In the genomic region with DNA sequence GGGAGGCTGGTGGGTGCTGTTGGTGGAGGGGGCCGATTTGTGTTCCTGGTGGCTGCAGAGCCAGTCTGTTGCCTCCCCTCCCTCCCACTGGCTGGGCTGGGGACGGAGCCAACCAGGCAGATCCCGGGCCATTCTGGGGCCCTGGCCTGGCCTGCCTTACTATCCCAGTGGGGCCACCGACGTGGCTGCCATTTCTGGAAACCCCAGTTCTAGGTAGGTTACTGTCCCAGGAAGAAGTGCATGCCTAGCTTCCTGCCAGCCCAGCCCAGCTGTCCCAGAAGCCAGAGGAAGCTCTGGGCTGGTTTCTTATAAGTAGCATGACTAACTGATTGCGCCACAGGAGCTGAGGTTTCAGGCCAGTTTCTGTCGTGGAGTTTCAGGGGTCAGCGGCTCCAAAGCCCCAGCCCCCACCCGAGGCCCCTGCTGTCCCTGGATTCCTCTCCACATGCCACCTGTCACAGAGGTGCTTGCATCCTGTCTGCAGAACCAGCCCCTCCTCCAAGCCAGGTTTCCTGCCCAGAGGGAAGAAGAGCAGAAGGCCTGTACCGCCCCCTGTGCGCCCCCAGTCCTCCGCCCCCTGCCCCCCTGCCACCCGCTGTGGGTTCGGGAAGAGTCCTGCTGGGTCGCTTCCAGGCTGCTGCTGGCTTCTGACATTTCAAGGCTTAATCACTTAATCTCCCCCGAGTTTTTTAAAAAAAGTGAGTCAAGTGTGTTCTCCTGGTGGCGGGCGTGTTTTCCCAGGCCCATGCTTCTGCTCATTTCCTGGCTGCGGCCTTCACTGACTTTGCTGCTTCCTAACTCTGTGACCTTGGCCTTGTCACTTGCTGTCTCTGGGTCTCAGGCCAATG, we compare ENCODE assay signal across 1 cellular context.
TF ChIP-seq lines count a peak whose summit lies in the region.

No MANE protein-coding gene starts in this region.

TF ChIP-seq in HepG2, 621 proteins besides CTCF, POLR2A, EP300 and RAD21 (continues in another document):
- TF ChIP-seq, protein P1, sequence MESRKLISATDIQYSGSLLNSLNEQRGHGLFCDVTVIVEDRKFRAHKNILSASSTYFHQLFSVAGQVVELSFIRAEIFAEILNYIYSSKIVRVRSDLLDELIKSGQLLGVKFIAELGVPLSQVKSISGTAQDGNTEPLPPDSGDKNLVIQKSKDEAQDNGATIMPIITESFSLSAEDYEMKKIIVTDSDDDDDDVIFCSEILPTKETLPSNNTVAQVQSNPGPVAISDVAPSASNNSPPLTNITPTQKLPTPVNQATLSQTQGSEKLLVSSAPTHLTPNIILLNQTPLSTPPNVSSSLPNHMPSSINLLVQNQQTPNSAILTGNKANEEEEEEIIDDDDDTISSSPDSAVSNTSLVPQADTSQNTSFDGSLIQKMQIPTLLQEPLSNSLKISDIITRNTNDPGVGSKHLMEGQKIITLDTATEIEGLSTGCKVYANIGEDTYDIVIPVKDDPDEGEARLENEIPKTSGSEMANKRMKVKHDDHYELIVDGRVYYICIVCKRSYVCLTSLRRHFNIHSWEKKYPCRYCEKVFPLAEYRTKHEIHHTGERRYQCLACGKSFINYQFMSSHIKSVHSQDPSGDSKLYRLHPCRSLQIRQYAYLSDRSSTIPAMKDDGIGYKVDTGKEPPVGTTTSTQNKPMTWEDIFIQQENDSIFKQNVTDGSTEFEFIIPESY (CRISPR knock-in tag; IDR thresholded peaks at IDR 0.05) = no peak
- TF ChIP-seq ZNF558 (CRISPR knock-in tag; IDR thresholded peaks at IDR 0.05; ENCODE audit: borderline replicate concordance) = no peak
- TF ChIP-seq, protein P2, sequence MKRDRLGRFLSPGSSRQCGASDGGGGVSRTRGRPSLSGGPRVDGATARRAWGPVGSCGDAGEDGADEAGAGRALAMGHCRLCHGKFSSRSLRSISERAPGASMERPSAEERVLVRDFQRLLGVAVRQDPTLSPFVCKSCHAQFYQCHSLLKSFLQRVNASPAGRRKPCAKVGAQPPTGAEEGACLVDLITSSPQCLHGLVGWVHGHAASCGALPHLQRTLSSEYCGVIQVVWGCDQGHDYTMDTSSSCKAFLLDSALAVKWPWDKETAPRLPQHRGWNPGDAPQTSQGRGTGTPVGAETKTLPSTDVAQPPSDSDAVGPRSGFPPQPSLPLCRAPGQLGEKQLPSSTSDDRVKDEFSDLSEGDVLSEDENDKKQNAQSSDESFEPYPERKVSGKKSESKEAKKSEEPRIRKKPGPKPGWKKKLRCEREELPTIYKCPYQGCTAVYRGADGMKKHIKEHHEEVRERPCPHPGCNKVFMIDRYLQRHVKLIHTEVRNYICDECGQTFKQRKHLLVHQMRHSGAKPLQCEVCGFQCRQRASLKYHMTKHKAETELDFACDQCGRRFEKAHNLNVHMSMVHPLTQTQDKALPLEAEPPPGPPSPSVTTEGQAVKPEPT (CRISPR knock-in tag; IDR thresholded peaks at IDR 0.05; ENCODE audit: low read depth) = no peak
- TF ChIP-seq FLYWCH1 (CRISPR knock-in tag; IDR thresholded peaks at IDR 0.05) = no peak
- TF ChIP-seq ZNF430 (CRISPR knock-in tag; IDR thresholded peaks at IDR 0.05) = no peak
- TF ChIP-seq NFRKB (IDR thresholded peaks at IDR 0.05) = no peak
- TF ChIP-seq ZNF510 (CRISPR knock-in tag; IDR thresholded peaks at IDR 0.05; ENCODE audit: low read depth) = no peak
- no peak for TF ChIP-seq ZNF605 (CRISPR knock-in tag; IDR thresholded peaks at IDR 0.05)
- no peak for TF ChIP-seq ZMAT3 (CRISPR knock-in tag; conservative IDR thresholded peaks at IDR 0.05)
- no peak for TF ChIP-seq SETDB1 (CRISPR knock-in tag; IDR thresholded peaks at IDR 0.05; ENCODE audit: borderline replicate concordance)
- TF ChIP-seq CCAR2 (optimal IDR thresholded peaks at IDR 0.05; ENCODE audit: low read depth, low read length) = no peak
- no peak for TF ChIP-seq ZFP82 (CRISPR knock-in tag; IDR thresholded peaks at IDR 0.05; ENCODE audit: borderline replicate concordance)
- TF ChIP-seq U2AF2 (IDR thresholded peaks at IDR 0.05; ENCODE audit: low read depth, low read length) = no peak
- peak; percentile 14 for TF ChIP-seq ZNF292 (CRISPR knock-in tag; IDR thresholded peaks at IDR 0.05; ENCODE audit: borderline replicate concordance, low read depth)
- TF ChIP-seq ZFP62 (CRISPR knock-in tag; IDR thresholded peaks at IDR 0.05) = no peak
- TF ChIP-seq, protein P3, sequence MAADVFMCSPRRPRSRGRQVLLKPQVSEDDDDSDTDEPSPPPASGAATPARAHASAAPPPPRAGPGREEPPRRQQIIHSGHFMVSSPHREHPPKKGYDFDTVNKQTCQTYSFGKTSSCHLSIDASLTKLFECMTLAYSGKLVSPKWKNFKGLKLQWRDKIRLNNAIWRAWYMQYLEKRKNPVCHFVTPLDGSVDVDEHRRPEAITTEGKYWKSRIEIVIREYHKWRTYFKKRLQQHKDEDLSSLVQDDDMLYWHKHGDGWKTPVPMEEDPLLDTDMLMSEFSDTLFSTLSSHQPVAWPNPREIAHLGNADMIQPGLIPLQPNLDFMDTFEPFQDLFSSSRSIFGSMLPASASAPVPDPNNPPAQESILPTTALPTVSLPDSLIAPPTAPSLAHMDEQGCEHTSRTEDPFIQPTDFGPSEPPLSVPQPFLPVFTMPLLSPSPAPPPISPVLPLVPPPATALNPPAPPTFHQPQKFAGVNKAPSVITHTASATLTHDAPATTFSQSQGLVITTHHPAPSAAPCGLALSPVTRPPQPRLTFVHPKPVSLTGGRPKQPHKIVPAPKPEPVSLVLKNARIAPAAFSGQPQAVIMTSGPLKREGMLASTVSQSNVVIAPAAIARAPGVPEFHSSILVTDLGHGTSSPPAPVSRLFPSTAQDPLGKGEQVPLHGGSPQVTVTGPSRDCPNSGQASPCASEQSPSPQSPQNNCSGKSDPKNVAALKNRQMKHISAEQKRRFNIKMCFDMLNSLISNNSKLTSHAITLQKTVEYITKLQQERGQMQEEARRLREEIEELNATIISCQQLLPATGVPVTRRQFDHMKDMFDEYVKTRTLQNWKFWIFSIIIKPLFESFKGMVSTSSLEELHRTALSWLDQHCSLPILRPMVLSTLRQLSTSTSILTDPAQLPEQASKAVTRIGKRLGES (CRISPR knock-in tag; IDR thresholded peaks at IDR 0.05; ENCODE audit: borderline replicate concordance) = no peak
- TF ChIP-seq KDM6A (CRISPR knock-in tag; IDR thresholded peaks at IDR 0.05; ENCODE audit: low read depth) = no peak
- TF ChIP-seq ZKSCAN5 (CRISPR knock-in tag; IDR thresholded peaks at IDR 0.05) = no peak
- TF ChIP-seq, protein P4, sequence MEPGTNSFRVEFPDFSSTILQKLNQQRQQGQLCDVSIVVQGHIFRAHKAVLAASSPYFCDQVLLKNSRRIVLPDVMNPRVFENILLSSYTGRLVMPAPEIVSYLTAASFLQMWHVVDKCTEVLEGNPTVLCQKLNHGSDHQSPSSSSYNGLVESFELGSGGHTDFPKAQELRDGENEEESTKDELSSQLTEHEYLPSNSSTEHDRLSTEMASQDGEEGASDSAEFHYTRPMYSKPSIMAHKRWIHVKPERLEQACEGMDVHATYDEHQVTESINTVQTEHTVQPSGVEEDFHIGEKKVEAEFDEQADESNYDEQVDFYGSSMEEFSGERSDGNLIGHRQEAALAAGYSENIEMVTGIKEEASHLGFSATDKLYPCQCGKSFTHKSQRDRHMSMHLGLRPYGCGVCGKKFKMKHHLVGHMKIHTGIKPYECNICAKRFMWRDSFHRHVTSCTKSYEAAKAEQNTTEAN (CRISPR knock-in tag; conservative IDR thresholded peaks at IDR 0.05) = no peak
- no peak for TF ChIP-seq ZC3H4 (CRISPR knock-in tag; IDR thresholded peaks at IDR 0.05; ENCODE audit: borderline replicate concordance)
- no peak for TF ChIP-seq HOXA7 (CRISPR knock-in tag; IDR thresholded peaks at IDR 0.05)
- TF ChIP-seq, protein P5, sequence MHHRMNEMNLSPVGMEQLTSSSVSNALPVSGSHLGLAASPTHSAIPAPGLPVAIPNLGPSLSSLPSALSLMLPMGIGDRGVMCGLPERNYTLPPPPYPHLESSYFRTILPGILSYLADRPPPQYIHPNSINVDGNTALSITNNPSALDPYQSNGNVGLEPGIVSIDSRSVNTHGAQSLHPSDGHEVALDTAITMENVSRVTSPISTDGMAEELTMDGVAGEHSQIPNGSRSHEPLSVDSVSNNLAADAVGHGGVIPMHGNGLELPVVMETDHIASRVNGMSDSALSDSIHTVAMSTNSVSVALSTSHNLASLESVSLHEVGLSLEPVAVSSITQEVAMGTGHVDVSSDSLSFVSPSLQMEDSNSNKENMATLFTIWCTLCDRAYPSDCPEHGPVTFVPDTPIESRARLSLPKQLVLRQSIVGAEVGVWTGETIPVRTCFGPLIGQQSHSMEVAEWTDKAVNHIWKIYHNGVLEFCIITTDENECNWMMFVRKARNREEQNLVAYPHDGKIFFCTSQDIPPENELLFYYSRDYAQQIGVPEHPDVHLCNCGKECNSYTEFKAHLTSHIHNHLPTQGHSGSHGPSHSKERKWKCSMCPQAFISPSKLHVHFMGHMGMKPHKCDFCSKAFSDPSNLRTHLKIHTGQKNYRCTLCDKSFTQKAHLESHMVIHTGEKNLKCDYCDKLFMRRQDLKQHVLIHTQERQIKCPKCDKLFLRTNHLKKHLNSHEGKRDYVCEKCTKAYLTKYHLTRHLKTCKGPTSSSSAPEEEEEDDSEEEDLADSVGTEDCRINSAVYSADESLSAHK (CRISPR knock-in tag; IDR thresholded peaks at IDR 0.05; ENCODE audit: borderline replicate concordance) = no peak
- no peak for TF ChIP-seq KAT2B (IDR thresholded peaks at IDR 0.05; ENCODE audit: borderline replicate concordance, low read depth, low read length)
- TF ChIP-seq DR1 (CRISPR knock-in tag; IDR thresholded peaks at IDR 0.05) = no peak
- no peak for TF ChIP-seq ARNT (IDR thresholded peaks at IDR 0.05)
- TF ChIP-seq, protein P6, sequence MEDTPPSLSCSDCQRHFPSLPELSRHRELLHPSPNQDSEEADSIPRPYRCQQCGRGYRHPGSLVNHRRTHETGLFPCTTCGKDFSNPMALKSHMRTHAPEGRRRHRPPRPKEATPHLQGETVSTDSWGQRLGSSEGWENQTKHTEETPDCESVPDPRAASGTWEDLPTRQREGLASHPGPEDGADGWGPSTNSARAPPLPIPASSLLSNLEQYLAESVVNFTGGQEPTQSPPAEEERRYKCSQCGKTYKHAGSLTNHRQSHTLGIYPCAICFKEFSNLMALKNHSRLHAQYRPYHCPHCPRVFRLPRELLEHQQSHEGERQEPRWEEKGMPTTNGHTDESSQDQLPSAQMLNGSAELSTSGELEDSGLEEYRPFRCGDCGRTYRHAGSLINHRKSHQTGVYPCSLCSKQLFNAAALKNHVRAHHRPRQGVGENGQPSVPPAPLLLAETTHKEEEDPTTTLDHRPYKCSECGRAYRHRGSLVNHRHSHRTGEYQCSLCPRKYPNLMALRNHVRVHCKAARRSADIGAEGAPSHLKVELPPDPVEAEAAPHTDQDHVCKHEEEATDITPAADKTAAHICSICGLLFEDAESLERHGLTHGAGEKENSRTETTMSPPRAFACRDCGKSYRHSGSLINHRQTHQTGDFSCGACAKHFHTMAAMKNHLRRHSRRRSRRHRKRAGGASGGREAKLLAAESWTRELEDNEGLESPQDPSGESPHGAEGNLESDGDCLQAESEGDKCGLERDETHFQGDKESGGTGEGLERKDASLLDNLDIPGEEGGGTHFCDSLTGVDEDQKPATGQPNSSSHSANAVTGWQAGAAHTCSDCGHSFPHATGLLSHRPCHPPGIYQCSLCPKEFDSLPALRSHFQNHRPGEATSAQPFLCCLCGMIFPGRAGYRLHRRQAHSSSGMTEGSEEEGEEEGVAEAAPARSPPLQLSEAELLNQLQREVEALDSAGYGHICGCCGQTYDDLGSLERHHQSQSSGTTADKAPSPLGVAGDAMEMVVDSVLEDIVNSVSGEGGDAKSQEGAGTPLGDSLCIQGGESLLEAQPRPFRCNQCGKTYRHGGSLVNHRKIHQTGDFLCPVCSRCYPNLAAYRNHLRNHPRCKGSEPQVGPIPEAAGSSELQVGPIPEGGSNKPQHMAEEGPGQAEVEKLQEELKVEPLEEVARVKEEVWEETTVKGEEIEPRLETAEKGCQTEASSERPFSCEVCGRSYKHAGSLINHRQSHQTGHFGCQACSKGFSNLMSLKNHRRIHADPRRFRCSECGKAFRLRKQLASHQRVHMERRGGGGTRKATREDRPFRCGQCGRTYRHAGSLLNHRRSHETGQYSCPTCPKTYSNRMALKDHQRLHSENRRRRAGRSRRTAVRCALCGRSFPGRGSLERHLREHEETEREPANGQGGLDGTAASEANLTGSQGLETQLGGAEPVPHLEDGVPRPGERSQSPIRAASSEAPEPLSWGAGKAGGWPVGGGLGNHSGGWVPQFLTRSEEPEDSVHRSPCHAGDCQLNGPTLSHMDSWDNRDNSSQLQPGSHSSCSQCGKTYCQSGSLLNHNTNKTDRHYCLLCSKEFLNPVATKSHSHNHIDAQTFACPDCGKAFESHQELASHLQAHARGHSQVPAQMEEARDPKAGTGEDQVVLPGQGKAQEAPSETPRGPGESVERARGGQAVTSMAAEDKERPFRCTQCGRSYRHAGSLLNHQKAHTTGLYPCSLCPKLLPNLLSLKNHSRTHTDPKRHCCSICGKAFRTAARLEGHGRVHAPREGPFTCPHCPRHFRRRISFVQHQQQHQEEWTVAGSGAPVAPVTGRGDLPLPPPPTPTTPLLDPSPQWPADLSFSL (CRISPR knock-in tag; IDR thresholded peaks at IDR 0.05) = no peak
- no peak for TF ChIP-seq PHF20 (CRISPR knock-in tag; IDR thresholded peaks at IDR 0.05)
- TF ChIP-seq, protein P7, sequence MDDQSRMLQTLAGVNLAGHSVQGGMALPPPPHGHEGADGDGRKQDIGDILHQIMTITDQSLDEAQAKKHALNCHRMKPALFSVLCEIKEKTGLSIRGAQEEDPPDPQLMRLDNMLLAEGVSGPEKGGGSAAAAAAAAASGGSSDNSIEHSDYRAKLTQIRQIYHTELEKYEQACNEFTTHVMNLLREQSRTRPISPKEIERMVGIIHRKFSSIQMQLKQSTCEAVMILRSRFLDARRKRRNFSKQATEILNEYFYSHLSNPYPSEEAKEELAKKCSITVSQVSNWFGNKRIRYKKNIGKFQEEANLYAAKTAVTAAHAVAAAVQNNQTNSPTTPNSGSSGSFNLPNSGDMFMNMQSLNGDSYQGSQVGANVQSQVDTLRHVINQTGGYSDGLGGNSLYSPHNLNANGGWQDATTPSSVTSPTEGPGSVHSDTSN (CRISPR knock-in tag; IDR thresholded peaks at IDR 0.05; ENCODE audit: borderline replicate concordance) = no peak
- no peak for TF ChIP-seq TRIM24 (CRISPR knock-in tag; IDR thresholded peaks at IDR 0.05)
- no peak for TF ChIP-seq ADNP (CRISPR knock-in tag; IDR thresholded peaks at IDR 0.05)
- TF ChIP-seq, protein P8, sequence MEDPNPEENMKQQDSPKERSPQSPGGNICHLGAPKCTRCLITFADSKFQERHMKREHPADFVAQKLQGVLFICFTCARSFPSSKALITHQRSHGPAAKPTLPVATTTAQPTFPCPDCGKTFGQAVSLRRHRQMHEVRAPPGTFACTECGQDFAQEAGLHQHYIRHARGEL (CRISPR knock-in tag; IDR thresholded peaks at IDR 0.05) = no peak
- TF ChIP-seq ZNF44 (CRISPR knock-in tag; IDR thresholded peaks at IDR 0.05) = no peak
- no peak for TF ChIP-seq EZH2 (conservative IDR thresholded peaks at IDR 0.05; ENCODE audit: low read depth, low read length)
- no peak for TF ChIP-seq TP53 (CRISPR knock-in tag; conservative IDR thresholded peaks at IDR 0.05)
- TF ChIP-seq ZBTB7A (CRISPR knock-in tag; IDR thresholded peaks at IDR 0.05) = no peak
- peak; percentile 55; the same call in 1 of the 2 replicates for TF ChIP-seq RXRA (CRISPR knock-in tag; IDR thresholded peaks at IDR 0.05)
- no peak for TF ChIP-seq ZNF256 (CRISPR knock-in tag; conservative IDR thresholded peaks at IDR 0.05)
- TF ChIP-seq ZNF670 (CRISPR knock-in tag; IDR thresholded peaks at IDR 0.05; ENCODE audit: borderline replicate concordance) = no peak
- no peak for TF ChIP-seq MIXL1 (CRISPR knock-in tag; IDR thresholded peaks at IDR 0.05)
- TF ChIP-seq ZNF274 (CRISPR knock-in tag; IDR thresholded peaks at IDR 0.05) = no peak
- TF ChIP-seq ZNF619 (CRISPR knock-in tag; IDR thresholded peaks at IDR 0.05) = no peak
- no peak for TF ChIP-seq MIER3 (CRISPR knock-in tag; IDR thresholded peaks at IDR 0.05; ENCODE audit: borderline replicate concordance)
- no peak for TF ChIP-seq ZNF564 (CRISPR knock-in tag; IDR thresholded peaks at IDR 0.05)
- TF ChIP-seq FOXO1 (CRISPR knock-in tag; IDR thresholded peaks at IDR 0.05) = no peak; the same call in 1 of the 2 replicates
- TF ChIP-seq NONO (IDR thresholded peaks at IDR 0.05) = no peak
- TF ChIP-seq NONO (CRISPR knock-in tag; conservative IDR thresholded peaks at IDR 0.05) = no peak
